Comparison of ENCODE assay signal across 1 cellular context in the genomic region with DNA sequence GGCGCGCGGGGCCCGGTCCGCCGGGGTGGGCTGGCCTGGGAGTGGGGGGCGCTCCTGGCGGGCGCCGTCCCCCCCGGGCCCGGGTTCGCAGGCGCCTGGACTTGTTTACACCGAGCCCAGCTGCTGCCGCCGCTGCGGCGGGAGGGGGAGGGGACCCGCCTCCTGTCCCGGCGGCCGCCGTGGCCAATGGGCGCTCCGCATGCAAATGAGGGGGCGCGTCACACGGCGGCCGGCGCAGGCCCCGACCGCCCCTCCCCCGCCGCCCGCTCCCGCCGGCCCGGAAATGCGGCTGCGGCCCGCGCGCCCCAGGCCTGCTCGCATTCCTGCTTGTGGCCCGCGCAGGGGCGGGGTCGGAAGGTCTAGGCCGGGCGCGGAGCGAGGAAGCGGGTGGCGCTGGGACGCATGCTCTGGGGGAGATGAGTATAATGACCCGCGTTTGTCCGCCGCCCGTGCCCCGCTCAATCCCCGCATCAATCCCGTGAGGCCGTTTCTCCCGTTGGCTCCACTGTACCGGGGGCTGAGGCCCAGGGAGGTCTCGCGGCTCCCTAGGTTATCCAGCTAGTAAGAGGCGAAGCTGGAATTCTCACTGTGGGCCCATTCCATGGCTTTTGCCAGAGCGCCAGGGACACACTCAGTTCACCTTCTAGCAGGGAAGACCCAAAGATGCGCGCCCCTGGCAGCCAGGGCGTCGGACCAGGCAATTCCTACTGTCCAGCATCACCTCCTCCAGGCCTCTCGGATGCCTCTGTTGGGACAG.
A peak's percentile ranks its signal among the peaks of the same experiment; 100 is the strongest.
TF ChIP-seq lines count a peak whose summit lies in the region.

A gene with protein sequence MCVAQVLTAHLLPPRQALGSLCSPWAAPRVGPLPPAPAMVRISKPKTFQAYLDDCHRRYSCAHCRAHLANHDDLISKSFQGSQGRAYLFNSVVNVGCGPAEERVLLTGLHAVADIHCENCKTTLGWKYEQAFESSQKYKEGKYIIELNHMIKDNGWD (minus strand): TSS at position 109 of the 757 bp plus-strand sequence. CDS start 731 bp downstream, outside the sequence.

TF ChIP-seq in HepG2, 621 proteins besides CTCF, POLR2A, EP300 and RAD21 (continued from another document and continues in another):
- TF ChIP-seq LCORL (IDR thresholded peaks at IDR 0.05) (no peak), LCORL (CRISPR knock-in tag; IDR thresholded peaks at IDR 0.05) (peak; percentile 76; the same call in 1 of the 2 replicates), DMAP1 (CRISPR knock-in tag; IDR thresholded peaks at IDR 0.05) (peak; percentile 83), ZNF446 (CRISPR knock-in tag; IDR thresholded peaks at IDR 0.05) (peak; percentile 75; the same call in 1 of the 2 replicates), TBP (CRISPR knock-in tag; IDR thresholded peaks at IDR 0.05) (no peak), NR2C2 (CRISPR knock-in tag; IDR thresholded peaks at IDR 0.05; ENCODE audit: borderline replicate concordance) (peak; percentile 66), KLF11 (CRISPR knock-in tag; IDR thresholded peaks at IDR 0.05) (0 out of 2 replicates have a peak, but pooled peaks have one; percentile 38), CC2D1A (CRISPR knock-in tag; IDR thresholded peaks at IDR 0.05) (0 out of 2 replicates have a peak, but pooled peaks have one; percentile 30), CBX5 (CRISPR knock-in tag; IDR thresholded peaks at IDR 0.05; ENCODE audit: borderline replicate concordance) (peak; percentile 69; the same call in 1 of the 2 replicates), ZBTB20 (CRISPR knock-in tag; IDR thresholded peaks at IDR 0.05; ENCODE audit: borderline replicate concordance, low read depth) (peak; percentile 44; the same call in 1 of the 2 replicates), SAP130 (CRISPR knock-in tag; IDR thresholded peaks at IDR 0.05; ENCODE audit: low read depth) (peak; percentile 85), PRPF4 (IDR thresholded peaks at IDR 0.05; ENCODE audit: low read depth, low read length, poor library complexity, severe bottlenecking) (no peak), SP5 (CRISPR knock-in tag; IDR thresholded peaks at IDR 0.05; ENCODE audit: borderline replicate concordance, low read depth) (peak; percentile 78; the same call in 1 of the 2 replicates), AGO2 (optimal IDR thresholded peaks at IDR 0.05; ENCODE audit: low read depth, low read length) (no peak), ZNF773 (CRISPR knock-in tag; IDR thresholded peaks at IDR 0.05; ENCODE audit: borderline replicate concordance) (0 out of 2 replicates have a peak, but pooled peaks have one; percentile 55), MAFK (conservative IDR thresholded peaks at IDR 0.05 in 1 of 2, IDR thresholded peaks at IDR 0.05 in 1 of 2; ENCODE audit: low read length in 2 of 2) (no peak), ZNF510 (CRISPR knock-in tag; IDR thresholded peaks at IDR 0.05; ENCODE audit: low read depth) (0 out of 2 replicates have a peak, but pooled peaks have one; percentile 53), BRCA1 (CRISPR knock-in tag; IDR thresholded peaks at IDR 0.05) (no peak), ZNF569 (CRISPR knock-in tag; IDR thresholded peaks at IDR 0.05; ENCODE audit: borderline replicate concordance) (no peak), HOXA3 (CRISPR knock-in tag; IDR thresholded peaks at IDR 0.05) (peak; percentile 87; the same call in 1 of the 2 replicates), ZNF792 (CRISPR knock-in tag; IDR thresholded peaks at IDR 0.05) (peak; percentile 49; the same call in 1 of the 2 replicates), ZNF678 (CRISPR knock-in tag; IDR thresholded peaks at IDR 0.05) (0 out of 2 replicates have a peak, but pooled peaks have one; percentile 32)
- TF ChIP-seq, protein P1, sequence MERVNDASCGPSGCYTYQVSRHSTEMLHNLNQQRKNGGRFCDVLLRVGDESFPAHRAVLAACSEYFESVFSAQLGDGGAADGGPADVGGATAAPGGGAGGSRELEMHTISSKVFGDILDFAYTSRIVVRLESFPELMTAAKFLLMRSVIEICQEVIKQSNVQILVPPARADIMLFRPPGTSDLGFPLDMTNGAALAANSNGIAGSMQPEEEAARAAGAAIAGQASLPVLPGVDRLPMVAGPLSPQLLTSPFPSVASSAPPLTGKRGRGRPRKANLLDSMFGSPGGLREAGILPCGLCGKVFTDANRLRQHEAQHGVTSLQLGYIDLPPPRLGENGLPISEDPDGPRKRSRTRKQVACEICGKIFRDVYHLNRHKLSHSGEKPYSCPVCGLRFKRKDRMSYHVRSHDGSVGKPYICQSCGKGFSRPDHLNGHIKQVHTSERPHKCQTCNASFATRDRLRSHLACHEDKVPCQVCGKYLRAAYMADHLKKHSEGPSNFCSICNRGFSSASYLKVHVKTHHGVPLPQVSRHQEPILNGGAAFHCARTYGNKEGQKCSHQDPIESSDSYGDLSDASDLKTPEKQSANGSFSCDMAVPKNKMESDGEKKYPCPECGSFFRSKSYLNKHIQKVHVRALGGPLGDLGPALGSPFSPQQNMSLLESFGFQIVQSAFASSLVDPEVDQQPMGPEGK (CRISPR knock-in tag; IDR thresholded peaks at IDR 0.05) = peak; percentile 84; the same call in 1 of the 2 replicates
- TF ChIP-seq, protein P2, sequence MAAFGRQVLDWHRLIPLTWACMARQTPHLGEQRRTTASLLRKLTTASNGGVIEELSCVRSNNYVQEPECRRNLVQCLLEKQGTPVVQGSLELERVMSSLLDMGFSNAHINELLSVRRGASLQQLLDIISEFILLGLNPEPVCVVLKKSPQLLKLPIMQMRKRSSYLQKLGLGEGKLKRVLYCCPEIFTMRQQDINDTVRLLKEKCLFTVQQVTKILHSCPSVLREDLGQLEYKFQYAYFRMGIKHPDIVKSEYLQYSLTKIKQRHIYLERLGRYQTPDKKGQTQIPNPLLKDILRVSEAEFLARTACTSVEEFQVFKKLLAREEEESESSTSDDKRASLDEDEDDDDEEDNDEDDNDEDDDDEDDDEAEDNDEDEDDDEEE (CRISPR knock-in tag; IDR thresholded peaks at IDR 0.05) = peak; percentile 77; the same call in 1 of the 2 replicates
- TF ChIP-seq, protein P3, sequence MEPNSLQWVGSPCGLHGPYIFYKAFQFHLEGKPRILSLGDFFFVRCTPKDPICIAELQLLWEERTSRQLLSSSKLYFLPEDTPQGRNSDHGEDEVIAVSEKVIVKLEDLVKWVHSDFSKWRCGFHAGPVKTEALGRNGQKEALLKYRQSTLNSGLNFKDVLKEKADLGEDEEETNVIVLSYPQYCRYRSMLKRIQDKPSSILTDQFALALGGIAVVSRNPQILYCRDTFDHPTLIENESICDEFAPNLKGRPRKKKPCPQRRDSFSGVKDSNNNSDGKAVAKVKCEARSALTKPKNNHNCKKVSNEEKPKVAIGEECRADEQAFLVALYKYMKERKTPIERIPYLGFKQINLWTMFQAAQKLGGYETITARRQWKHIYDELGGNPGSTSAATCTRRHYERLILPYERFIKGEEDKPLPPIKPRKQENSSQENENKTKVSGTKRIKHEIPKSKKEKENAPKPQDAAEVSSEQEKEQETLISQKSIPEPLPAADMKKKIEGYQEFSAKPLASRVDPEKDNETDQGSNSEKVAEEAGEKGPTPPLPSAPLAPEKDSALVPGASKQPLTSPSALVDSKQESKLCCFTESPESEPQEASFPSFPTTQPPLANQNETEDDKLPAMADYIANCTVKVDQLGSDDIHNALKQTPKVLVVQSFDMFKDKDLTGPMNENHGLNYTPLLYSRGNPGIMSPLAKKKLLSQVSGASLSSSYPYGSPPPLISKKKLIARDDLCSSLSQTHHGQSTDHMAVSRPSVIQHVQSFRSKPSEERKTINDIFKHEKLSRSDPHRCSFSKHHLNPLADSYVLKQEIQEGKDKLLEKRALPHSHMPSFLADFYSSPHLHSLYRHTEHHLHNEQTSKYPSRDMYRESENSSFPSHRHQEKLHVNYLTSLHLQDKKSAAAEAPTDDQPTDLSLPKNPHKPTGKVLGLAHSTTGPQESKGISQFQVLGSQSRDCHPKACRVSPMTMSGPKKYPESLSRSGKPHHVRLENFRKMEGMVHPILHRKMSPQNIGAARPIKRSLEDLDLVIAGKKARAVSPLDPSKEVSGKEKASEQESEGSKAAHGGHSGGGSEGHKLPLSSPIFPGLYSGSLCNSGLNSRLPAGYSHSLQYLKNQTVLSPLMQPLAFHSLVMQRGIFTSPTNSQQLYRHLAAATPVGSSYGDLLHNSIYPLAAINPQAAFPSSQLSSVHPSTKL (CRISPR knock-in tag; IDR thresholded peaks at IDR 0.05) = peak; percentile 59; the same call in 1 of the 2 replicates
- TF ChIP-seq, protein P4, sequence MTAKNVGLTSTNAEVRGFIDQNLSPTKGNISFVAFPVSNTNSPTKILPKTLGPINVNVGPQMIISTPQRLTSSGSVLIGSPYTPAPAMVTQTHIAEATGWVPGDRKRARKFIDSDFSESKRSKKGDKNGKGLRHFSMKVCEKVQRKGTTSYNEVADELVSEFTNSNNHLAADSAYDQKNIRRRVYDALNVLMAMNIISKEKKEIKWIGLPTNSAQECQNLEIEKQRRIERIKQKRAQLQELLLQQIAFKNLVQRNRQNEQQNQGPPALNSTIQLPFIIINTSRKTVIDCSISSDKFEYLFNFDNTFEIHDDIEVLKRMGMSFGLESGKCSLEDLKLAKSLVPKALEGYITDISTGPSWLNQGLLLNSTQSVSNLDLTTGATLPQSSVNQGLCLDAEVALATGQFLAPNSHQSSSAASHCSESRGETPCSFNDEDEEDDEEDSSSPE (CRISPR knock-in tag; IDR thresholded peaks at IDR 0.05) = peak; percentile 89
- TF ChIP-seq, protein P5, sequence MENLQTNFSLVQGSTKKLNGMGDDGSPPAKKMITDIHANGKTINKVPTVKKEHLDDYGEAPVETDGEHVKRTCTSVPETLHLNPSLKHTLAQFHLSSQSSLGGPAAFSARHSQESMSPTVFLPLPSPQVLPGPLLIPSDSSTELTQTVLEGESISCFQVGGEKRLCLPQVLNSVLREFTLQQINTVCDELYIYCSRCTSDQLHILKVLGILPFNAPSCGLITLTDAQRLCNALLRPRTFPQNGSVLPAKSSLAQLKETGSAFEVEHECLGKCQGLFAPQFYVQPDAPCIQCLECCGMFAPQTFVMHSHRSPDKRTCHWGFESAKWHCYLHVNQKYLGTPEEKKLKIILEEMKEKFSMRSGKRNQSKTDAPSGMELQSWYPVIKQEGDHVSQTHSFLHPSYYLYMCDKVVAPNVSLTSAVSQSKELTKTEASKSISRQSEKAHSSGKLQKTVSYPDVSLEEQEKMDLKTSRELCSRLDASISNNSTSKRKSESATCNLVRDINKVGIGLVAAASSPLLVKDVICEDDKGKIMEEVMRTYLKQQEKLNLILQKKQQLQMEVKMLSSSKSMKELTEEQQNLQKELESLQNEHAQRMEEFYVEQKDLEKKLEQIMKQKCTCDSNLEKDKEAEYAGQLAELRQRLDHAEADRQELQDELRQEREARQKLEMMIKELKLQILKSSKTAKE (CRISPR knock-in tag; IDR thresholded peaks at IDR 0.05; ENCODE audit: borderline replicate concordance) = peak; percentile 22; the same call in 1 of the 2 replicates
- TF ChIP-seq, protein P6, sequence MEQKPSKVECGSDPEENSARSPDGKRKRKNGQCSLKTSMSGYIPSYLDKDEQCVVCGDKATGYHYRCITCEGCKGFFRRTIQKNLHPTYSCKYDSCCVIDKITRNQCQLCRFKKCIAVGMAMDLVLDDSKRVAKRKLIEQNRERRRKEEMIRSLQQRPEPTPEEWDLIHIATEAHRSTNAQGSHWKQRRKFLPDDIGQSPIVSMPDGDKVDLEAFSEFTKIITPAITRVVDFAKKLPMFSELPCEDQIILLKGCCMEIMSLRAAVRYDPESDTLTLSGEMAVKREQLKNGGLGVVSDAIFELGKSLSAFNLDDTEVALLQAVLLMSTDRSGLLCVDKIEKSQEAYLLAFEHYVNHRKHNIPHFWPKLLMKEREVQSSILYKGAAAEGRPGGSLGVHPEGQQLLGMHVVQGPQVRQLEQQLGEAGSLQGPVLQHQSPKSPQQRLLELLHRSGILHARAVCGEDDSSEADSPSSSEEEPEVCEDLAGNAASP (CRISPR knock-in tag; IDR thresholded peaks at IDR 0.05; ENCODE audit: borderline replicate concordance) = peak; percentile 64; the same call in 1 of the 2 replicates
- TF ChIP-seq, protein P7, sequence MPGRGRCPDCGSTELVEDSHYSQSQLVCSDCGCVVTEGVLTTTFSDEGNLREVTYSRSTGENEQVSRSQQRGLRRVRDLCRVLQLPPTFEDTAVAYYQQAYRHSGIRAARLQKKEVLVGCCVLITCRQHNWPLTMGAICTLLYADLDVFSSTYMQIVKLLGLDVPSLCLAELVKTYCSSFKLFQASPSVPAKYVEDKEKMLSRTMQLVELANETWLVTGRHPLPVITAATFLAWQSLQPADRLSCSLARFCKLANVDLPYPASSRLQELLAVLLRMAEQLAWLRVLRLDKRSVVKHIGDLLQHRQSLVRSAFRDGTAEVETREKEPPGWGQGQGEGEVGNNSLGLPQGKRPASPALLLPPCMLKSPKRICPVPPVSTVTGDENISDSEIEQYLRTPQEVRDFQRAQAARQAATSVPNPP (CRISPR knock-in tag; IDR thresholded peaks at IDR 0.05) = peak; percentile 61; the same call in 1 of the 2 replicates
- TF ChIP-seq, protein P8, sequence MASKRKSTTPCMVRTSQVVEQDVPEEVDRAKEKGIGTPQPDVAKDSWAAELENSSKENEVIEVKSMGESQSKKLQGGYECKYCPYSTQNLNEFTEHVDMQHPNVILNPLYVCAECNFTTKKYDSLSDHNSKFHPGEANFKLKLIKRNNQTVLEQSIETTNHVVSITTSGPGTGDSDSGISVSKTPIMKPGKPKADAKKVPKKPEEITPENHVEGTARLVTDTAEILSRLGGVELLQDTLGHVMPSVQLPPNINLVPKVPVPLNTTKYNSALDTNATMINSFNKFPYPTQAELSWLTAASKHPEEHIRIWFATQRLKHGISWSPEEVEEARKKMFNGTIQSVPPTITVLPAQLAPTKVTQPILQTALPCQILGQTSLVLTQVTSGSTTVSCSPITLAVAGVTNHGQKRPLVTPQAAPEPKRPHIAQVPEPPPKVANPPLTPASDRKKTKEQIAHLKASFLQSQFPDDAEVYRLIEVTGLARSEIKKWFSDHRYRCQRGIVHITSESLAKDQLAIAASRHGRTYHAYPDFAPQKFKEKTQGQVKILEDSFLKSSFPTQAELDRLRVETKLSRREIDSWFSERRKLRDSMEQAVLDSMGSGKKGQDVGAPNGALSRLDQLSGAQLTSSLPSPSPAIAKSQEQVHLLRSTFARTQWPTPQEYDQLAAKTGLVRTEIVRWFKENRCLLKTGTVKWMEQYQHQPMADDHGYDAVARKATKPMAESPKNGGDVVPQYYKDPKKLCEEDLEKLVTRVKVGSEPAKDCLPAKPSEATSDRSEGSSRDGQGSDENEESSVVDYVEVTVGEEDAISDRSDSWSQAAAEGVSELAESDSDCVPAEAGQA (IDR thresholded peaks at IDR 0.05; ENCODE audit: low read depth) = 0 out of 2 replicates have a peak, but pooled peaks have one; percentile 35
- TF ChIP-seq, protein P8 (CRISPR knock-in tag; IDR thresholded peaks at IDR 0.05; ENCODE audit: borderline replicate concordance) = no peak
